Comparison of ENCODE assay signal across 31 cellular contexts in the genomic region with DNA sequence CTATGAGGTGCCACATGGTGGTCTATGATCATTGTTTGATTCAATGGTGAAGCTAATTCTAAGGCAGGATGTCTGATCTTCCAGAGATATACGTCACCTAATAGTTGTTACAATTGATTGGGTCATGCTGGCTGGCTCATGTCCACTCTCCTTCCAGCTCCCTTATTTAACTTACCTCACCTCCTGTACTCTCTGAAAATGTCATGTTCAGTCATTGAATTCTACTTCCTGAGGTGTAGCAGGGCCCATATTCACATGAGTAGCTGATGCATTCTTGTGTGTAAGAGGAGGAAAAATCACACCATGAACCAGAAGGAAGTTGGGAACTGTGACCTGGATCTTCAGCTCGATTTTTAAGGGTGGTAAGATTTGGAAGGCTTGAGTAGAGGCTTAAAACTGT.
DNase-seq lines count a peak whose midpoint lies in the region; ATAC-seq, FAIRE-seq and TF ChIP-seq lines count a peak whose summit lies in the region.
"Had no signal": no experiment of that assay in that cellular context is flagged by ENCODE, and none has a peak within 500 bp of the region (broad histone marks: within the 10 kb centered on the region; RNA-seq: fewer than 3 reads in every experiment).

No MANE protein-coding gene starts in this region.

- H3K9me3 ChIP-seq in HepG2 (ENCODE audit: low read length) (peaks cover 70% of the 10 kb centered on the region), right lobe of liver (no peaks in the 10 kb centered on the region), neuronal stem cell (replicated peaks in 1 of 2; ENCODE audit: control insufficient read depth in 2 of 2, insufficient read depth in 1 of 2, low read depth in 1 of 2, low read length in 2 of 2) (peaks cover 4 to 26% of the 10 kb centered on the region in 2 donors)
- H3K9me3 ChIP-seq: A549, BE2C, Caco-2 had no signal

- H3K4me2 ChIP-seq in HepG2 (ENCODE audit: low read depth, low read length) (no peak overlapping the region), neuronal stem cell (ENCODE audit: insufficient read depth, low read length, poor library complexity, severe bottlenecking) (no peak overlapping the region)
- H3K4me2 ChIP-seq: A549; BLaER1; BLaER1 treated with 17β-estradiol and CSF1 and Interleukin-3, amounts not matched to agents 10 nM and 100 nM had no signal

- no peak overlapping the region for H3K4ac ChIP-seq in neuronal stem cell (ENCODE audit: low read length)

- H3K4me3 ChIP-seq in HepG2 (replicated peaks in 1 of 3; ENCODE audit: insufficient read depth in 1 of 3, low read depth in 2 of 3, low read length in 3 of 3): no peak overlapping the region
- no peak overlapping the region for H3K4me3 ChIP-seq in right lobe of liver
- H3K4me3 ChIP-seq in neuronal stem cell (ENCODE audit: low read length in 2 of 2): no peak overlapping the region
- H3K4me3 ChIP-seq: A549; BLaER1; BLaER1 treated with 17β-estradiol and CSF1 and Interleukin-3, amounts not matched to agents 10 nM and 100 nM had no signal

- TF ChIP-seq POLR2A in HepG2 (IDR thresholded peaks at IDR 0.05; ENCODE audit: insufficient read depth in 1 of 2, low read depth in 2 of 2, low read length in 2 of 2) (no peak), right lobe of liver (IDR thresholded peaks at IDR 0.05) (no peak)

- in situ Hi-C loops in HepG2 (cut with HindIII; ENCODE audit: extremely low pct_ligation_motif_present, low pct_unique_long_range_greater_than_20kb): no loop called here

- no peaks in the 10 kb centered on the region for H3K79me1 ChIP-seq in neuronal stem cell (ENCODE audit: low read depth, low read length)

- TF ChIP-seq EP300 in HepG2 (IDR thresholded peaks at IDR 0.05; ENCODE audit: low read depth in 2 of 2, low read length in 2 of 2) (no peak), HepG2 (CRISPR knock-in tag; IDR thresholded peaks at IDR 0.05; ENCODE audit: borderline replicate concordance) (no peak)

- H2AK5ac ChIP-seq in neuronal stem cell (ENCODE audit: low read depth, low read length): no peak overlapping the region

- TF ChIP-seq RAD21 in HepG2 (CRISPR knock-in tag; IDR thresholded peaks at IDR 0.05): no peak

- TF ChIP-seq CTCF in HepG2 (CRISPR knock-in tag; IDR thresholded peaks at IDR 0.05) (no peak), right lobe of liver (IDR thresholded peaks at IDR 0.05) (no peak)

- POLR2A ChIA-PET in HepG2 (lab: Yijun Ruan, JAX): no interaction called here

- H3K27me3 ChIP-seq in HepG2 (ENCODE audit: control insufficient read depth in 1 of 2, insufficient read depth in 2 of 2, low read length in 2 of 2) (no peaks in the 10 kb centered on the region), right lobe of liver (no peaks in the 10 kb centered on the region), neuronal stem cell (ENCODE audit: control insufficient read depth in 3 of 3, insufficient read depth in 3 of 3, low read depth in 1 of 3, low read length in 3 of 3) (no peaks in the 10 kb centered on the region)
- H3K27me3 ChIP-seq: BE2C; BLaER1; BLaER1 treated with 17β-estradiol and CSF1 and Interleukin-3, amounts not matched to agents 10 nM and 100 nM had no signal

- H3K9ac ChIP-seq in HepG2 (ENCODE audit: insufficient read depth, low read depth, low read length) (no peak overlapping the region), neuronal stem cell (ENCODE audit: low read depth, low read length, poor library complexity) (no peak overlapping the region)
- H3K9ac ChIP-seq: BLaER1; BLaER1 treated with 17β-estradiol and CSF1 and Interleukin-3, amounts not matched to agents 10 nM and 100 nM had no signal

- intact Hi-C loops in HepG2 (cut with micrococcal nuclease; ENCODE audit: unreplicated experiment) (no loop called here), right lobe of liver (cut with DNase I) (no loop called here)

- no peak overlapping the region for H3K23ac ChIP-seq in neuronal stem cell (ENCODE audit: low read depth, low read length, poor library complexity)

- H3K27ac ChIP-seq in HepG2 (ENCODE audit: extremely low read length, insufficient read depth, low read length) (no peak overlapping the region), right lobe of liver (no peak overlapping the region), neuronal stem cell (replicated peaks; ENCODE audit: low read length) (no peak overlapping the region)
- H3K27ac ChIP-seq: 22Rv1; A549; BLaER1; BLaER1 treated with 17β-estradiol and CSF1 and Interleukin-3, amounts not matched to agents 10 nM and 100 nM; C4-2B had no signal

- no peak overlapping the region for H3K18ac ChIP-seq in neuronal stem cell (ENCODE audit: low read length)

- no peak overlapping the region for H4K91ac ChIP-seq in neuronal stem cell (ENCODE audit: low read depth, low read length, poor library complexity)

- BruUV-seq in HepG2 (replicated peaks; lab: Mats Ljungman, UMichigan): no TSS peak

- no peak overlapping the region for H2BK12ac ChIP-seq in neuronal stem cell (ENCODE audit: low read length)

- H2BK5ac ChIP-seq in neuronal stem cell (ENCODE audit: low read length): no peak overlapping the region

- no peaks in the 10 kb centered on the region for H4K20me1 ChIP-seq in HepG2 (ENCODE audit: insufficient read depth, low read length)
- H4K20me1 ChIP-seq: BLaER1; BLaER1 treated with 17β-estradiol and CSF1 and Interleukin-3, amounts not matched to agents 10 nM and 100 nM had no signal

- H3K14ac ChIP-seq in neuronal stem cell (ENCODE audit: low read length): no peak overlapping the region

- no peak overlapping the region for H2BK15ac ChIP-seq in neuronal stem cell (ENCODE audit: low read length)

- H2AFZ ChIP-seq in HepG2 (ENCODE audit: low read length): no peak overlapping the region
- peak overlapping the region; percentile 48 for H2AFZ ChIP-seq in neuronal stem cell (ENCODE audit: low read length)

- no peak for FAIRE-seq in HepG2 (lab: Jason Lieb, UNC)
- FAIRE-seq: A204.1, A549, D721Med had no signal

- H2BK120ac ChIP-seq in neuronal stem cell (ENCODE audit: low read depth, low read length): no peak overlapping the region

- DNase-seq in HepG2 (ENCODE audit: low spot score) (no peak), right lobe of liver (no peak), neuronal stem cell (ENCODE audit: low spot score) (no peak)
- DNase-seq in NK-92 treated with Interleukin-12 subunit alpha and Interleukin-12 subunit beta, amount 100 ng/mL, for 24 hours (lab: John Stamatoyannopoulos, UW): no peak
- DNase-seq: 8988T; ACHN; AML-193; BE2C; C1 segment of cervical spinal cord; Caco-2; Calu3; CD4-positive, alpha-beta memory T cell; CD4-positive, alpha-beta T cell; CD4-positive, CD25-positive, alpha-beta regulatory T cell; CD8-positive, alpha-beta memory T cell; CD8-positive, alpha-beta T cell; COR-L47; DMS 273 treated with DMSO at 0.1 percent for 48 hours; DMS153; DMS53; DMS79; DMS79 treated with DMSO at 0.1 percent for 48 hours; DND-41; EL had no signal

- no peaks in the 10 kb centered on the region for H3K4me1 ChIP-seq in HepG2 (ENCODE audit: insufficient read depth, low read length)
- H3K4me1 ChIP-seq in right lobe of liver: no peaks in the 10 kb centered on the region
- no peaks in the 10 kb centered on the region for H3K4me1 ChIP-seq in neuronal stem cell (ENCODE audit: control insufficient read depth in 2 of 2, insufficient read depth in 1 of 2, low read depth in 1 of 2, low read length in 2 of 2)
- H3K4me1 ChIP-seq: A549, BE2C, Caco-2 had no signal

- no peaks in the 10 kb centered on the region for H3K36me3 ChIP-seq in HepG2 (replicated peaks in 1 of 2; ENCODE audit: control insufficient read depth in 1 of 2, insufficient read depth in 2 of 2, low read length in 2 of 2)
- H3K36me3 ChIP-seq in right lobe of liver: no peaks in the 10 kb centered on the region
- no peaks in the 10 kb centered on the region for H3K36me3 ChIP-seq in neuronal stem cell (replicated peaks in 1 of 2; ENCODE audit: control insufficient read depth in 2 of 2, insufficient read depth in 2 of 2, low read length in 2 of 2)
- H3K36me3 ChIP-seq: BE2C; BLaER1; BLaER1 treated with 17β-estradiol and CSF1 and Interleukin-3, amounts not matched to agents 10 nM and 100 nM had no signal

- H3K79me2 ChIP-seq in HepG2 (ENCODE audit: insufficient read depth, low read length): no peaks in the 10 kb centered on the region

- CTCF ChIA-PET in HepG2 (lab: Yijun Ruan, JAX; ENCODE audit: low intra/inter-chr PET ratio, low total read pairs): no interaction called here

- WGBS in HepG2 (ENCODE audit: low lambda C conversion rate): 1% methylated on average over 2 of the region's 2 CpGs
- 17% methylated on average over 2 of the region's 2 CpGs for whole genome bisulfite sequencing in right lobe of liver (ENCODE audit: insufficient coverage, low coverage, low lambda C conversion rate, missing lambda C conversion rate)
- no CpG with 5 or more reads among the region's 2 CpGs for WGBS in neuronal stem cell (ENCODE audit: extremely low coverage in 2 of 2, insufficient read length in 2 of 2, insufficient replicate concordance in 1 of 2), 2 donors

- no peak overlapping the region for H4K8ac ChIP-seq in neuronal stem cell (ENCODE audit: low read depth, low read length)

- ATAC-seq in HepG2 (no peak), right lobe of liver (no peak)
- ATAC-seq: A549; CD8-positive, alpha-beta T cell had no signal

TF ChIP-seq in HepG2, 621 proteins besides CTCF, POLR2A, EP300 and RAD21:
- no peak for TF ChIP-seq HNRNPL (IDR thresholded peaks at IDR 0.05; ENCODE audit: low read depth, low read length)
- TF ChIP-seq CREB1 (IDR thresholded peaks at IDR 0.05): 0 out of 2 replicates have a peak, but pooled peaks have one; percentile 32
- no peak for TF ChIP-seq CREB1 (CRISPR knock-in tag; IDR thresholded peaks at IDR 0.05)
TF ChIP-seq in HepG2: peak in this region for 1.
